ENCODE assay signal across 22 cellular contexts in the genomic region with DNA sequence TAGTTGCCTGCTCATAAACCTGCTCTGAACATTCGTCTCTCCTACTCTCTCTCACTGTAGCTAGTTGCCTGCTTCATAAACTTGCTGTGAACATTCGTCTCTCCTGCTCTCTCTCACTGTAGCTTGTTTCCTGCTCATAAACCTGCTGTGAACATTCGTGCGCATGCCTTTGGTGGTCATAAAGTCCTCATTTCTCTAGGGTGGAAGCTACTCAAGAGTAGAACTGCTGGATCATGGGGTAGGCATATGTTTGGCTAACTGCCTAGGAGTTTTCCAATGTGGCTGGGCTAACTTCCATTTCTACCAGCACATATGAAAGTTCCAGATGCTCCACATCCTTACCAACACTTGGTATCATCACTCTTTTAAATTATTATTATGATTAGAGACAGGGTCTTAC.
A peak's percentile ranks its signal among the peaks of the same experiment; 100 is the strongest.
DNase-seq lines count a peak whose midpoint lies in the region; ATAC-seq, FAIRE-seq and TF ChIP-seq lines count a peak whose summit lies in the region.
"Had no signal": no experiment of that assay in that cellular context is flagged by ENCODE, and none has a peak within 500 bp of the region (broad histone marks: within the 10 kb centered on the region; RNA-seq: fewer than 3 reads in every experiment).

No MANE protein-coding gene starts in this region.

- no peak overlapping the region for H2BK120ac ChIP-seq in H9 (ENCODE audit: low read depth, low read length, poor library complexity, severe bottlenecking)

- H2BK15ac ChIP-seq in H9 (ENCODE audit: low read depth, low read length) = no peak overlapping the region

- no peak overlapping the region for H2BK5ac ChIP-seq in H9 (ENCODE audit: insufficient read length, low read length)

- H2AFZ ChIP-seq in H9 (ENCODE audit: low read length) = no peak overlapping the region

- H3K9me3 ChIP-seq in H9 (ENCODE audit: control insufficient read depth, low read depth, low read length) (no peaks in the 10 kb centered on the region), neutrophil (no peaks in the 10 kb centered on the region), pancreas (no peaks in the 10 kb centered on the region)

- H3K79me1 ChIP-seq in H9 (ENCODE audit: insufficient read depth, low read depth, low read length, poor library complexity, severe bottlenecking) = no peaks in the 10 kb centered on the region

- no peak overlapping the region for H3K14ac ChIP-seq in H9 (ENCODE audit: insufficient read depth, low read length)

- H3K23ac ChIP-seq in H9 (ENCODE audit: insufficient read length, low read depth, low read length) = no peak overlapping the region

- no peak overlapping the region for H3K4ac ChIP-seq in H9 (ENCODE audit: low read depth, low read length)

- H3K27me3 ChIP-seq in H9 (ENCODE audit: insufficient read depth, low read length) = no peaks in the 10 kb centered on the region
- H3K27me3 ChIP-seq in bronchial epithelial cell (ENCODE audit: control insufficient read depth, insufficient read depth, low read length) = no peaks in the 10 kb centered on the region
- no peaks in the 10 kb centered on the region for H3K27me3 ChIP-seq in neutrophil
- no peaks in the 10 kb centered on the region for H3K27me3 ChIP-seq in pancreas

- peak overlapping the region; percentile 84 for H4K5ac ChIP-seq in H9 (ENCODE audit: insufficient read length, low read depth, low read length)

- H2BK20ac ChIP-seq in H9 (ENCODE audit: low read depth, low read length, poor library complexity, severe bottlenecking) = no peak overlapping the region

- H4K8ac ChIP-seq in H9 (replicated peaks; ENCODE audit: insufficient read length, low read depth, low read length) = no peak overlapping the region

- H3K4me2 ChIP-seq in H9 (ENCODE audit: insufficient read depth, insufficient read length, low read length) = no peak overlapping the region

- H3K36me3 Mint-ChIP-seq in activated T-cell treated with anti-CD3 and anti-CD28 coated beads, Interleukin-2, amount 50 U/mL, for 72 hours (ENCODE audit: insufficient read depth in 2 of 2) = peaks cover 0 to 7% of the 10 kb centered on the region in 2 donors
- peaks cover 4 to 9% (median 5%) of the 10 kb centered on the region in 3 experiments for H3K36me3 Mint-ChIP-seq in H9 (ENCODE audit: insufficient read depth in 1 of 3, low read depth in 3 of 3)

- FAIRE-seq in bronchial epithelial cell (lab: Jason Lieb, UNC) (peak; percentile 7), pancreas (lab: Jason Lieb, UNC) (no peak)
- FAIRE-seq: GM12891, HepG2 had no signal

- ATAC-seq in activated T-cell treated with anti-CD3 and anti-CD28 coated beads, Interleukin-2, amount 50 U/mL, for 72 hours (replicated peaks in 1 of 2) = no peak
- no peak for ATAC-seq in pancreas
- ATAC-seq: HepG2, Panc1 had no signal

- H3K4me1 ChIP-seq in H9 (ENCODE audit: insufficient read depth, low read length) (peaks cover 2% of the 10 kb centered on the region; the same call in 1 of the 2 replicates), neutrophil (ENCODE audit: control insufficient read depth in 1 of 2, insufficient read depth in 1 of 2, low read depth in 1 of 2, low read length in 1 of 2) (peaks cover 85 to 95% of the 10 kb centered on the region in 2 experiments), pancreas (no peaks in the 10 kb centered on the region)

- H3K23me2 ChIP-seq in H9 (ENCODE audit: insufficient read length, low read depth, low read length, poor library complexity, severe bottlenecking) = no peaks in the 10 kb centered on the region

- no peak overlapping the region for H3K9ac ChIP-seq in H9 (ENCODE audit: extremely low read depth, insufficient read length, low read length)

- H2AK5ac ChIP-seq in H9 (ENCODE audit: insufficient read length, low read length) = peak overlapping the region; percentile 51

- H4K91ac ChIP-seq in H9 (ENCODE audit: insufficient read length, low read depth, low read length) = no peak overlapping the region

- no peak overlapping the region for H2BK12ac ChIP-seq in H9 (ENCODE audit: insufficient read length, low read depth, low read length)

- no peaks in the 10 kb centered on the region for H3K9me3 Mint-ChIP-seq in activated T-cell treated with anti-CD3 and anti-CD28 coated beads, Interleukin-2, amount 50 U/mL, for 72 hours
- H3K9me3 Mint-ChIP-seq in H9 = peaks cover 0 to 2% of the 10 kb centered on the region in 2 experiments; a peak in 2 of 5 replicates

- H3K4me1 Mint-ChIP-seq in activated T-cell treated with anti-CD3 and anti-CD28 coated beads, Interleukin-2, amount 50 U/mL, for 72 hours (ENCODE audit: low read depth) = no peaks in the 10 kb centered on the region
- peaks cover 12% of the 10 kb centered on the region in 2 experiments for H3K4me1 Mint-ChIP-seq in H9

- TF ChIP-seq CTCF in H9 (conservative IDR thresholded peaks at IDR 0.05) = no peak
- TF ChIP-seq CTCF in bronchial epithelial cell (IDR thresholded peaks at IDR 0.05; ENCODE audit: insufficient read depth, low read length, severe bottlenecking) = no peak
- TF ChIP-seq CTCF in neutrophil (IDR thresholded peaks at IDR 0.05) = no peak
- no peak for TF ChIP-seq CTCF in pancreas (IDR thresholded peaks at IDR 0.05)

- no peak overlapping the region for H3K18ac ChIP-seq in H9 (ENCODE audit: insufficient read length, low read depth, low read length)

- H3T11ph ChIP-seq in H9 (ENCODE audit: low read length) = no peak overlapping the region

- no peak for DNase-seq in activated T-cell treated with anti-CD3 and anti-CD28 coated beads, Interleukin-2, amount 50 U/mL, for 72 hours
- no peak for DNase-seq in activated T-cell treated with anti-CD3 and anti-CD28 coated beads, Interleukin-2, amount 50 U/mL, for 1 hour
- no peak for DNase-seq in H9
- DNase-seq in bronchial epithelial cell (ENCODE audit: low read depth) = no peak
- DNase-seq in pancreas = no peak
- no peak for DNase-seq in NCI-H1105 treated with DMSO at 0.1 percent for 48 hours (lab: John Stamatoyannopoulos, UW)
- no peak for DNase-seq in stimulated activated CD4-positive, alpha-beta T cell treated with anti-CD3 and anti-CD28 coated beads, Interleukin-4, amount 100 ng/mL, for 24 hours
- DNase-seq: CD4-positive, CD25-positive, alpha-beta regulatory T cell; COR-L47; DMS153; GOT3; KBM-7; NCI-H1417 treated with DMSO at 0.1 percent for 48 hours; NCI-H2029; NCI-H345; NCI-H526 had no signal

- H3K36me3 ChIP-seq in bronchial epithelial cell (ENCODE audit: control insufficient read depth, insufficient read depth, low read length) = peaks cover 2% of the 10 kb centered on the region
- no peaks in the 10 kb centered on the region for H3K36me3 ChIP-seq in neutrophil
- H3K36me3 ChIP-seq in pancreas = peaks cover 0 to 8% (median 0%) of the 10 kb centered on the region in 3 donors

- WGBS in H9 (ENCODE audit: extremely low coverage, insufficient read length, low lambda C conversion rate) = no CpG with 5 or more reads among the region's 4 CpGs
- whole genome bisulfite sequencing in pancreas, 2 donors = 86 to 94% methylated on average over 4 of the region's 4 CpGs

- no peaks in the 10 kb centered on the region for H3K79me2 ChIP-seq in H9 (ENCODE audit: insufficient read depth, low read length)

- H3K27ac Mint-ChIP-seq in activated T-cell treated with anti-CD3 and anti-CD28 coated beads, Interleukin-2, amount 50 U/mL, for 72 hours = peak overlapping the region; percentile 34
- H3K27ac Mint-ChIP-seq in H9 = no peak overlapping the region
- H3K27ac Mint-ChIP-seq: B cell; CD4-positive, CD25-positive, alpha-beta regulatory T cell had no signal

- H3K56ac ChIP-seq in H9 (ENCODE audit: insufficient read length, low read depth, low read length) = no peak overlapping the region

- intact Hi-C loops in pancreas (cut with DNase I) = no loop called here

- no peaks in the 10 kb centered on the region for H3K27me3 Mint-ChIP-seq in activated T-cell treated with anti-CD3 and anti-CD28 coated beads, Interleukin-2, amount 50 U/mL, for 72 hours (ENCODE audit: low read depth)
- H3K27me3 Mint-ChIP-seq in H9 (ENCODE audit: low read depth) = no peaks in the 10 kb centered on the region
- H3K27me3 Mint-ChIP-seq: B cell; CD4-positive, CD25-positive, alpha-beta regulatory T cell had no signal

- H3K27ac ChIP-seq in H9 (ENCODE audit: insufficient read length, low read depth, low read length) (no peak overlapping the region), neutrophil (peak overlapping the region; percentile 89), pancreas (no peak overlapping the region)
- H3K27ac ChIP-seq: 22Rv1 had no signal

- H3K4me3 ChIP-seq in bronchial epithelial cell (ENCODE audit: low read depth, low read length) = no peak overlapping the region
- no peak overlapping the region for H3K4me3 ChIP-seq in neutrophil (ENCODE audit: low read depth in 1 of 2, low read length in 1 of 2)
- no peak overlapping the region for H3K4me3 ChIP-seq in pancreas

- H3K4me3 Mint-ChIP-seq in activated T-cell treated with anti-CD3 and anti-CD28 coated beads, Interleukin-2, amount 50 U/mL, for 72 hours = no peak overlapping the region
- no peak overlapping the region for H3K4me3 Mint-ChIP-seq in H9
- H3K4me3 Mint-ChIP-seq: B cell; CD4-positive, CD25-positive, alpha-beta regulatory T cell had no signal

- no peaks in the 10 kb centered on the region for H4K20me1 ChIP-seq in H9 (ENCODE audit: control insufficient read depth, insufficient read depth, insufficient read length)
